In genomic region chr2:241048149-241048948, GRCh38 we compare ENCODE assay signal across 17 cellular contexts. TPM values are rescaled to one million over a fixed set of nuclear protein-coding genes. Genes with fewer than 3 reads are reported as not detected.
"Had no signal": no experiment of that assay in that cellular context is flagged by ENCODE, and none has a peak within 500 bp of the region (broad histone marks: within the 10 kb centered on the region; RNA-seq: fewer than 3 reads in every experiment).

No MANE protein-coding gene starts in this region.

- H3K4me3 ChIP-seq: colonic mucosa, lung, psoas muscle, smooth muscle cell, suprapubic skin, thyroid gland, upper lobe of left lung, vagina had no signal

- H3K36me3 ChIP-seq: colonic mucosa had no signal

- H3K9me3 ChIP-seq: colonic mucosa, psoas muscle, suprapubic skin, thyroid gland had no signal

- DNase-seq: colonic mucosa; dermis blood vessel endothelial cell; foreskin keratinocyte; mesenchymal stem cell; naive B cell; occipital lobe; psoas muscle; retina; stimulated activated CD4-positive, alpha-beta T cell treated with anti-CD3 and anti-CD28 coated beads, Interleukin-2, amount 100 ng/mL, for 48 hours; stimulated activated naive CD4-positive, alpha-beta T cell treated with Interleukin-2 at 50 U/mL for 16 hours; thyroid gland had no signal

- ATAC-seq: foreskin keratinocyte had no signal

- H3K27me3 ChIP-seq: colonic mucosa, suprapubic skin, thyroid gland, upper lobe of left lung, vagina had no signal

- H3K27ac ChIP-seq: colonic mucosa, foreskin keratinocyte, parathyroid adenoma, psoas muscle, suprapubic skin, thyroid gland, upper lobe of left lung, vagina had no signal

- H3K4me1 ChIP-seq: colonic mucosa, foreskin keratinocyte, parathyroid adenoma, psoas muscle, suprapubic skin, thyroid gland, upper lobe of left lung, vagina had no signal

RNA-seq across cellular contexts. Expression of gene SNED1, which starts 49.9 kb away (rescaled TPM):
- total RNA-seq: foreskin keratinocyte had no signal
- polyA plus RNA-seq: foreskin keratinocyte had no signal
